In the genomic region with DNA sequence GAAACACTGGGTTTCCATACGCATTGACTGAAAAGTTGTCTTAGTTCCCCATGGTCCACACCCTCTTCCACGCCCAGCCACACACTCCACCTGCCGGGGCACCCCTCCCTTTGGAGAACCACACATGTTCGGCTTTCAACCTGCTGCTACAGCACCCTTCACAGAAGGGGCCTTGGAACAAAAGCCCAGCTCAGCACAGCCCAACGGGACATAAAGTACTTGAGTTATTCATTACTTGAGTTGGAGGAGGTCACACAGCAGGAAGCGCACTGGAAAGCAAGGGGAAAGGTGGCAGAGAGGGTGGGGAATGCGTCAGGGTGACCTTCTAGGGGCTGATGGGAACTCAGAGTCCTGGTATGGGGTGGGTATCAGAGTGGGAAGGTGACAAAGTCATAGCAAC, we compare ENCODE assay signal across 14 cellular contexts. TPM values are rescaled to one million over a fixed set of nuclear protein-coding genes. Genes with fewer than 3 reads are reported as not detected.
DNase-seq lines count a peak whose midpoint lies in the region; ATAC-seq and TF ChIP-seq lines count a peak whose summit lies in the region.
"Had no signal": no experiment of that assay in that cellular context is flagged by ENCODE, and none has a peak within 500 bp of the region (broad histone marks: within the 10 kb centered on the region; RNA-seq: fewer than 3 reads in every experiment).

No MANE protein-coding gene starts in this region.

- H3K4me2 ChIP-seq in hepatocyte: peak overlapping the region; percentile 59

- H4K20me1 ChIP-seq in hepatocyte (ENCODE audit: insufficient read depth, poor library complexity, severe bottlenecking): no peaks in the 10 kb centered on the region

- TF ChIP-seq EP300 in sigmoid colon (IDR thresholded peaks at IDR 0.05): no peak

- TF ChIP-seq CTCF in hepatocyte (IDR thresholded peaks at IDR 0.05; ENCODE audit: poor library complexity) (no peak), sigmoid colon (IDR thresholded peaks at IDR 0.05) (no peak), heart right ventricle (IDR thresholded peaks at IDR 0.05) (no peak)

- 65% methylated on average over 7 of the region's 7 CpGs for WGBS in hepatocyte (ENCODE audit: low lambda C conversion rate, missing lambda C conversion rate)
- 15 to 62% methylated on average over 7 of the region's 7 CpGs for WGBS in sigmoid colon, 2 donors
- whole genome bisulfite sequencing in heart right ventricle, 2 donors: 62 to 64% methylated on average over 7 of the region's 7 CpGs

- no peak overlapping the region for H2AFZ ChIP-seq in hepatocyte
- H2AFZ ChIP-seq: PC-9 had no signal

- intact Hi-C loops in sigmoid colon (cut with DNase I): loop anchor here (5.0 to 10.0 kb wide), 3 partner anchors 336 to 879 kb away; partner anchors contain the start of gene SFT2D2
- intact Hi-C loops in heart right ventricle (cut with DNase I): loop anchor here in 4 of 10 donors (10.0 kb wide), 6 partner anchors 159 to 489 kb away; partner anchors contain the start of gene DPT (in 1 of the 4)

- no peak for TF ChIP-seq POLR2A in sigmoid colon (IDR thresholded peaks at IDR 0.05)

- no peak for ATAC-seq in heart right ventricle
- no peak for ATAC-seq in HG03025 (IDR thresholded peaks at IDR 0.05; ENCODE audit: low FRiP score, unreplicated experiment)

- H3K27ac ChIP-seq in hepatocyte (peak overlapping the region; percentile 72), sigmoid colon (peak overlapping the region; percentile 59 to 97 (median 82)), heart right ventricle (peak overlapping the region in 5 of 10 donors; percentile 13 to 68 (median 56))
- H3K27ac ChIP-seq: epithelial cell of prostate, PC-9 had no signal

- H3K79me2 ChIP-seq in hepatocyte: peaks cover 19% of the 10 kb centered on the region

- H3K27me3 ChIP-seq in hepatocyte (no peaks in the 10 kb centered on the region), sigmoid colon (no peaks in the 10 kb centered on the region), heart right ventricle (peaks cover 0 to 12% (median 0%) of the 10 kb centered on the region in 7 donors)

- H3K4me3 ChIP-seq in hepatocyte (no peak overlapping the region), sigmoid colon (no peak overlapping the region), heart right ventricle (no peak overlapping the region)
- H3K4me3 ChIP-seq: PC-9 had no signal

- H3K36me3 ChIP-seq in hepatocyte (replicated peaks; ENCODE audit: insufficient read depth, low read depth) (no peaks in the 10 kb centered on the region), sigmoid colon (no peaks in the 10 kb centered on the region), heart right ventricle (no peaks in the 10 kb centered on the region)

- DNase-seq in DMS53 treated with DMSO at 0.1 percent for 48 hours (lab: John Stamatoyannopoulos, UW; ENCODE audit: unreplicated experiment) (peak; percentile 15), NCI-H510A (lab: John Stamatoyannopoulos, UW) (peak; percentile 46), hepatocyte (ENCODE audit: low spot score) (peak; percentile 64), sigmoid colon (no peak), GM19238 (ENCODE audit: insufficient read length, low spot score) (no peak), heart right ventricle (no peak), medulla oblongata (ENCODE audit: extremely low spot score) (no peak)
- DNase-seq: activated CD4-positive, CD25-positive, alpha-beta regulatory T cell treated with anti-CD3 and anti-CD28 coated beads, Interleukin-2, amount 50 U/mL, for 72 hours; cerebellar nuclear complex; KBM-7; NCI-H1694; PC-9 had no signal

- H3K4me1 ChIP-seq in hepatocyte (ENCODE audit: insufficient read depth): peaks cover 23% of the 10 kb centered on the region
- peaks cover 0 to 30% (median 24%) of the 10 kb centered on the region in 4 donors for H3K4me1 ChIP-seq in sigmoid colon
- peaks cover 0 to 52% (median 19%) of the 10 kb centered on the region in 9 donors for H3K4me1 ChIP-seq in heart right ventricle

- no peaks in the 10 kb centered on the region for H3K9me3 ChIP-seq in hepatocyte (ENCODE audit: low read depth)
- no peaks in the 10 kb centered on the region for H3K9me3 ChIP-seq in sigmoid colon
- no peaks in the 10 kb centered on the region for H3K9me3 ChIP-seq in heart right ventricle

- no peaks in the 10 kb centered on the region for H3K9me2 ChIP-seq in hepatocyte (replicated peaks; ENCODE audit: insufficient read depth)

RNA-seq across cellular contexts. Expression of gene ATP1B1, which starts 3.0 kb away (rescaled TPM):
- 362 and 379 TPM in 2 replicates for total RNA-seq in hepatocyte
- 123 and 128 TPM in 2 replicates for polyA plus RNA-seq in hepatocyte
- total RNA-seq in sigmoid colon: 100 to 1,000 TPM in 3 of 4 donors, 10 to 100 TPM in 1; 92.4 to 118 (median 109) TPM
- 100 to 1,000 TPM in 1 of 3 donors, 10 to 100 TPM in 2; 54.7 to 259 (median 79.1) TPM for polyA plus RNA-seq in sigmoid colon
- total RNA-seq in heart right ventricle: 100 to 1,000 TPM; 245 to 472 (median 272) TPM
- polyA plus RNA-seq in heart right ventricle: 100 to 1,000 TPM; 137 to 215 TPM

Comparison
In these comparisons a context has a peak if more than half of its experiments do, and no peak if none do; other contexts are left out.
1. DNase-seq: peak in DMS53 treated with DMSO at 0.1 percent for 48 hours (single experiment), NCI-H510A (single experiment) and hepatocyte (single experiment); none in sigmoid colon (single experiment), GM19238 (single experiment), heart right ventricle (0 of 2) and medulla oblongata (single experiment).